ENCODE assay signal across 1 cellular context in the genomic region with DNA sequence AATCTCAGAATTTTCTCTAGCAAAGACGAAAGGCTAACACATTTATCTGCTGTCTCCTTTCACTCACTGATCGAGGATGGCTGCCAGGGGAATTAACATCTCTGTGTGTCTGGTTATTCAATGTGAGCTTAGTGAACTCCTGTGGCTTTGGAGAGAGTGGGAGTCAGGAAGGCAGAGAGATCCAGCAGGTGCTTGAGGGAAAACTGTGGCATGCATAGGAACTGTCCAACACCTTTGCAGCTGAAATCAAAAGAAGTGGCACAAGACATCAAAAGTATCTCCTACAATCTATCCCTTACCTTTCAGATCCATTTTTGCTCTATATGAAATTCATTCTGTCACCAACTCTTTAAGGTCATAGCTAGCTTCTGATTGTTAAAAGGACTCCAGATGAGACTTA.
A peak's percentile ranks its signal among the peaks of the same experiment; 100 is the strongest.
TF ChIP-seq lines count a peak whose summit lies in the region.

No MANE protein-coding gene starts in this region.

TF ChIP-seq in HepG2, 621 proteins besides CTCF, POLR2A, EP300 and RAD21:
- TF ChIP-seq EHMT2 (IDR thresholded peaks at IDR 0.05; ENCODE audit: borderline replicate concordance, low read depth, low read length), result peak; percentile 47; the same call in 1 of the 2 replicates
- TF ChIP-seq SP1 (IDR thresholded peaks at IDR 0.05), result no peak
- no peak for TF ChIP-seq SP1 (CRISPR knock-in tag; IDR thresholded peaks at IDR 0.05)
- peak; percentile 94 for TF ChIP-seq MIER2 (CRISPR knock-in tag; IDR thresholded peaks at IDR 0.05)
- TF ChIP-seq, protein P1, sequence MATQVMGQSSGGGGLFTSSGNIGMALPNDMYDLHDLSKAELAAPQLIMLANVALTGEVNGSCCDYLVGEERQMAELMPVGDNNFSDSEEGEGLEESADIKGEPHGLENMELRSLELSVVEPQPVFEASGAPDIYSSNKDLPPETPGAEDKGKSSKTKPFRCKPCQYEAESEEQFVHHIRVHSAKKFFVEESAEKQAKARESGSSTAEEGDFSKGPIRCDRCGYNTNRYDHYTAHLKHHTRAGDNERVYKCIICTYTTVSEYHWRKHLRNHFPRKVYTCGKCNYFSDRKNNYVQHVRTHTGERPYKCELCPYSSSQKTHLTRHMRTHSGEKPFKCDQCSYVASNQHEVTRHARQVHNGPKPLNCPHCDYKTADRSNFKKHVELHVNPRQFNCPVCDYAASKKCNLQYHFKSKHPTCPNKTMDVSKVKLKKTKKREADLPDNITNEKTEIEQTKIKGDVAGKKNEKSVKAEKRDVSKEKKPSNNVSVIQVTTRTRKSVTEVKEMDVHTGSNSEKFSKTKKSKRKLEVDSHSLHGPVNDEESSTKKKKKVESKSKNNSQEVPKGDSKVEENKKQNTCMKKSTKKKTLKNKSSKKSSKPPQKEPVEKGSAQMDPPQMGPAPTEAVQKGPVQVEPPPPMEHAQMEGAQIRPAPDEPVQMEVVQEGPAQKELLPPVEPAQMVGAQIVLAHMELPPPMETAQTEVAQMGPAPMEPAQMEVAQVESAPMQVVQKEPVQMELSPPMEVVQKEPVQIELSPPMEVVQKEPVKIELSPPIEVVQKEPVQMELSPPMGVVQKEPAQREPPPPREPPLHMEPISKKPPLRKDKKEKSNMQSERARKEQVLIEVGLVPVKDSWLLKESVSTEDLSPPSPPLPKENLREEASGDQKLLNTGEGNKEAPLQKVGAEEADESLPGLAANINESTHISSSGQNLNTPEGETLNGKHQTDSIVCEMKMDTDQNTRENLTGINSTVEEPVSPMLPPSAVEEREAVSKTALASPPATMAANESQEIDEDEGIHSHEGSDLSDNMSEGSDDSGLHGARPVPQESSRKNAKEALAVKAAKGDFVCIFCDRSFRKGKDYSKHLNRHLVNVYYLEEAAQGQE (IDR thresholded peaks at IDR 0.05; ENCODE audit: borderline replicate concordance in 1 of 2, low read depth in 1 of 2, low read length in 2 of 2), result peak; percentile 58 to 95
